In genomic region chr7:35036361-35037171, GRCh38 we compare ENCODE assay signal across 8 cellular contexts. TPM values are rescaled to one million over a fixed set of nuclear protein-coding genes. Genes with fewer than 3 reads are reported as not detected.
DNase-seq lines count a peak whose midpoint lies in the region; ATAC-seq and TF ChIP-seq lines count a peak whose summit lies in the region.

No MANE protein-coding gene starts in this region.

- no peaks in the 10 kb centered on the region for H3K27me3 ChIP-seq in effector memory CD4-positive, alpha-beta T cell (replicated peaks; ENCODE audit: control insufficient read depth, insufficient read depth, low read length, poor library complexity, severe bottlenecking)
- no peaks in the 10 kb centered on the region for H3K27me3 ChIP-seq in lower lobe of right lung (ENCODE audit: low read depth)

- H3K27ac ChIP-seq in effector memory CD4-positive, alpha-beta T cell (ENCODE audit: insufficient read depth, low read length, poor library complexity, severe bottlenecking): peak overlapping the region; percentile 75
- H3K27ac ChIP-seq in lower lobe of right lung: peak overlapping the region; percentile 90

- H3K4me3 ChIP-seq in effector memory CD4-positive, alpha-beta T cell (ENCODE audit: insufficient read depth, low read depth, low read length, poor library complexity, severe bottlenecking): peak overlapping the region; percentile 66
- peak overlapping the region; percentile 76 for H3K4me3 ChIP-seq in lower lobe of right lung

- no peaks in the 10 kb centered on the region for H3K9me3 ChIP-seq in effector memory CD4-positive, alpha-beta T cell (ENCODE audit: control insufficient read depth, low read length)
- no peaks in the 10 kb centered on the region for H3K9me3 ChIP-seq in lower lobe of right lung

- peak; percentile 25 for DNase-seq in GF-D8 (lab: John Stamatoyannopoulos, UW)
- DNase-seq in NCI-H345 treated with DMSO at 0.1 percent for 48 hours (lab: John Stamatoyannopoulos, UW; ENCODE audit: unreplicated experiment): peak; percentile 25
- peak; percentile 43 to 47 for DNase-seq in activated CD4-positive, alpha-beta T cell treated with anti-CD3 and anti-CD28 coated beads, Interleukin-2, amount 50 U/mL, for 48 hours
- DNase-seq in effector memory CD4-positive, alpha-beta T cell: peak; percentile 25 to 45 (median 28)
- peak; percentile 76 for DNase-seq in lower lobe of right lung
- peak; percentile 8 to 15 for DNase-seq in stimulated activated CD8-positive, alpha-beta memory T cell treated with anti-CD3 and anti-CD28 coated beads, Interleukin-4, amount 100 ng/mL, for 1 hour (ENCODE audit: low read depth in 2 of 2, low spot score in 1 of 2)

- peaks cover 12% of the 10 kb centered on the region for H3K4me1 ChIP-seq in effector memory CD4-positive, alpha-beta T cell (ENCODE audit: control insufficient read depth, insufficient read depth, low read length, poor library complexity, severe bottlenecking)
- H3K4me1 ChIP-seq in lower lobe of right lung: peaks cover 25% of the 10 kb centered on the region

- intact Hi-C loops in lower lobe of right lung (cut with DNase I): no loop called here

- ATAC-seq in HG02642 (IDR thresholded peaks at IDR 0.05; ENCODE audit: poor library complexity, unreplicated experiment): peak; percentile 23
- peak; percentile 5 to 54 for ATAC-seq in lower lobe of right lung
- no peak for ATAC-seq in HG03571 (IDR thresholded peaks at IDR 0.05; ENCODE audit: unreplicated experiment)

- H3K36me3 ChIP-seq in effector memory CD4-positive, alpha-beta T cell (ENCODE audit: control insufficient read depth, insufficient read depth, low read length): no peaks in the 10 kb centered on the region
- no peaks in the 10 kb centered on the region for H3K36me3 ChIP-seq in lower lobe of right lung

- TF ChIP-seq CTCF in lower lobe of right lung (IDR thresholded peaks at IDR 0.05): no peak

RNA-seq across cellular contexts. Expression of gene DPY19L1, which starts 0.7 kb away (rescaled TPM):
- 38.4 TPM for total RNA-seq in lower lobe of right lung

Comparison
In these comparisons a context has a peak if more than half of its experiments do, and no peak if none do; other contexts are left out.
1. DNase-seq: peak in every context shown above with its lines; median percentile 76 in lower lobe of right lung; 45 in activated CD4-positive, alpha-beta T cell treated with anti-CD3 and anti-CD28 coated beads, Interleukin-2, amount 50 U/mL, for 48 hours; 28 in effector memory CD4-positive, alpha-beta T cell; 25 in GF-D8; 25 in NCI-H345 treated with DMSO at 0.1 percent for 48 hours; 12 in stimulated activated CD8-positive, alpha-beta memory T cell treated with anti-CD3 and anti-CD28 coated beads, Interleukin-4, amount 100 ng/mL, for 1 hour.